In genomic region chr6:33781105-33781975, GRCh38 we compare ENCODE assay signal across 1 cellular context.
A peak's percentile ranks its signal among the peaks of the same experiment; 100 is the strongest.
TF ChIP-seq lines count a peak whose summit lies in the region.

No MANE protein-coding gene starts in this region.

TF ChIP-seq in HCT116, 20 proteins besides CTCF, POLR2A, EP300 and RAD21 (continued from another document):
- TF ChIP-seq ZBTB33 (IDR thresholded peaks at IDR 0.05; ENCODE audit: extremely low read depth, insufficient replicate concordance, low read length) (no peak), MAX (IDR thresholded peaks at IDR 0.05) (peak; percentile 63; the same call in 1 of the 2 replicates), ZFX (IDR thresholded peaks at IDR 0.05) (no peak), ATF3 (IDR thresholded peaks at IDR 0.05) (no peak), CBX3 (IDR thresholded peaks at IDR 0.05; ENCODE audit: low read depth) (no peak; the same call in 1 of the 2 replicates), ZNF274 (IDR thresholded peaks at IDR 0.05; ENCODE audit: low read depth, low read length) (no peak), TCF7L2 (IDR thresholded peaks at IDR 0.05; ENCODE audit: borderline replicate concordance, extremely low read depth, insufficient read depth, insufficient read length) (peak; percentile 60), EZH2 (IDR thresholded peaks at IDR 0.05) (no peak), ELF1 (IDR thresholded peaks at IDR 0.05; ENCODE audit: borderline replicate concordance, low read depth) (no peak), SIN3A (IDR thresholded peaks at IDR 0.05; ENCODE audit: low read depth) (no peak)
